Comparison of ENCODE assay signal across 32 cellular contexts in the genomic region with DNA sequence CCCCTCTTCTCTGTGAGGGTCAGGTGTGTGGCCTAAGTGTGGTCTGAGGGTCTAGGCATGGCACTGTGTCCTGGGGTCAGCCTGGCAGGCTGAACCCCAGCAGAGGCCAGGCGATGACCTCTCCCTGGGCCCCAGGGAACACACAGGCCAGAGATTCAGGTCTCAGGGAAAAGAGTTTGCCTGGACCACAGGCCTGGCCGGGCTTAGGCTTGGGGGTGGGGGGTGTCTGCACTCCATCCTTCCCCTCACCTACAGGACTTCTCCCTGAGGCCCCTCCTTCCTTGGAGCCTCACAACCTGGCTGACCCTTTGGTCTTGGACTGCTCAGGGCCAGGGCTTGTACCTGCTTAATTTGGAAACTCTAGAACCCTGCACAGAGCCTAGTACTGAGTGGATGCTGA. TPM values are rescaled to one million over a fixed set of nuclear protein-coding genes. Genes with fewer than 3 reads are reported as not detected.
DNase-seq lines count a peak whose midpoint lies in the region; ATAC-seq and TF ChIP-seq lines count a peak whose summit lies in the region.
"Had no signal": no experiment of that assay in that cellular context is flagged by ENCODE, and none has a peak within 500 bp of the region (broad histone marks: within the 10 kb centered on the region; RNA-seq: fewer than 3 reads in every experiment).

No MANE protein-coding gene starts in this region.

- no peaks in the 10 kb centered on the region for H3K4me1 ChIP-seq in spleen
- H3K4me1 ChIP-seq: A549, BE2C had no signal

- H3K36me3 ChIP-seq in spleen = no peaks in the 10 kb centered on the region
- H3K36me3 ChIP-seq: BE2C; BLaER1; BLaER1 treated with 17β-estradiol and CSF1 and Interleukin-3, amounts not matched to agents 10 nM and 100 nM had no signal

- DNase-seq in posterior vena cava (ENCODE audit: low spot score) (peak; percentile 24), spleen (peak; percentile 47), substantia nigra (lab: John Stamatoyannopoulos, UW) (no peak), SKM-1 treated with dmso at 0.1 percent for 144 hours (lab: John Stamatoyannopoulos, UW; ENCODE audit: unreplicated experiment) (no peak), cardiac septum (ENCODE audit: low spot score) (no peak)
- DNase-seq: 8988T; ACHN; AML-193; BE2C; C1 segment of cervical spinal cord; Caco-2; Calu3; CD4-positive, alpha-beta memory T cell; CD4-positive, alpha-beta T cell; CD4-positive, CD25-positive, alpha-beta regulatory T cell; CD8-positive, alpha-beta memory T cell; CD8-positive, alpha-beta T cell; COR-L47; DMS 273 treated with DMSO at 0.1 percent for 48 hours; DMS153; DMS53; DMS79; DND-41; EL had no signal

- no peaks in the 10 kb centered on the region for H3K9me3 ChIP-seq in spleen
- H3K9me3 ChIP-seq: A549; BE2C; BLaER1; BLaER1 treated with 17β-estradiol and CSF1 and Interleukin-3, amounts not matched to agents 10 nM and 100 nM; Caco-2 had no signal

- intact Hi-C loops in posterior vena cava (cut with DNase I) (no loop called here), spleen (cut with DNase I; ENCODE audit: low total_unique reads) (no loop called here), cardiac septum (cut with DNase I) (no loop called here)

- H3K27ac ChIP-seq in spleen = no peak overlapping the region
- peak overlapping the region; percentile 16 for H3K27ac ChIP-seq in substantia nigra (ENCODE audit: low read depth, low read length, poor library complexity, severe bottlenecking)
- H3K27ac ChIP-seq: 22Rv1; A549; BLaER1; BLaER1 treated with 17β-estradiol and CSF1 and Interleukin-3, amounts not matched to agents 10 nM and 100 nM; C4-2B had no signal

- no peak for ATAC-seq in GM21737 (IDR thresholded peaks at IDR 0.05; ENCODE audit: unreplicated experiment)
- ATAC-seq: A549; CD8-positive, alpha-beta T cell had no signal

- TF ChIP-seq CTCF in spleen (IDR thresholded peaks at IDR 0.05 in 8 of 11, conservative IDR thresholded peaks at IDR 0.05 in 3 of 11) = no peak

- TF ChIP-seq POLR2A in spleen (IDR thresholded peaks at IDR 0.05) = no peak

- peaks cover 0 to 4% (median 0%) of the 10 kb centered on the region in 7 donors for H3K27me3 ChIP-seq in spleen (replicated peaks in 1 of 7)
- H3K27me3 ChIP-seq: BE2C; BLaER1; BLaER1 treated with 17β-estradiol and CSF1 and Interleukin-3, amounts not matched to agents 10 nM and 100 nM had no signal

- 80 to 94% (median 89%) methylated on average over 2 of the region's 2 CpGs for WGBS in spleen, 5 donors

- H3K4me3 ChIP-seq in spleen = no peak overlapping the region
- H3K4me3 ChIP-seq: A549; BLaER1; BLaER1 treated with 17β-estradiol and CSF1 and Interleukin-3, amounts not matched to agents 10 nM and 100 nM had no signal

RNA-seq across cellular contexts. Expression of a gene that starts 21.8 kb away (rescaled TPM):
- total RNA-seq in posterior vena cava = under 1 TPM; 0.09 to 0.10 TPM
- 1 to 10 TPM; 1.3 to 3.4 (median 2.0) TPM for total RNA-seq in spleen
- 1 to 10 TPM in 1 of 3 donors, under 1 TPM in 2; 0.50 to 1.4 (median 0.57) TPM for polyA plus RNA-seq in spleen
- total RNA-seq in cardiac septum = 0.11 TPM
- total RNA-seq: CD4-positive, alpha-beta memory T cell; CD4-positive, alpha-beta T cell; CD4-positive, CD25-positive, alpha-beta regulatory T cell; CD8-positive, alpha-beta memory T cell; CD8-positive, alpha-beta T cell; Daoy had no signal
- polyA plus RNA-seq: CD14-positive monocyte; CD4-positive, alpha-beta memory T cell; CD4-positive, CD25-positive, alpha-beta regulatory T cell; CD8-positive, alpha-beta memory T cell had no signal

Comparison
In these comparisons a context has a peak if more than half of its experiments do, and no peak if none do; other contexts are left out.
1. DNase-seq: peak in posterior vena cava (single experiment) and spleen (single experiment); none in substantia nigra (0 of 49), SKM-1 treated with dmso at 0.1 percent for 144 hours (single experiment) and cardiac septum (single experiment).